ENCODE assay signal across 7 cellular contexts in the genomic region with DNA sequence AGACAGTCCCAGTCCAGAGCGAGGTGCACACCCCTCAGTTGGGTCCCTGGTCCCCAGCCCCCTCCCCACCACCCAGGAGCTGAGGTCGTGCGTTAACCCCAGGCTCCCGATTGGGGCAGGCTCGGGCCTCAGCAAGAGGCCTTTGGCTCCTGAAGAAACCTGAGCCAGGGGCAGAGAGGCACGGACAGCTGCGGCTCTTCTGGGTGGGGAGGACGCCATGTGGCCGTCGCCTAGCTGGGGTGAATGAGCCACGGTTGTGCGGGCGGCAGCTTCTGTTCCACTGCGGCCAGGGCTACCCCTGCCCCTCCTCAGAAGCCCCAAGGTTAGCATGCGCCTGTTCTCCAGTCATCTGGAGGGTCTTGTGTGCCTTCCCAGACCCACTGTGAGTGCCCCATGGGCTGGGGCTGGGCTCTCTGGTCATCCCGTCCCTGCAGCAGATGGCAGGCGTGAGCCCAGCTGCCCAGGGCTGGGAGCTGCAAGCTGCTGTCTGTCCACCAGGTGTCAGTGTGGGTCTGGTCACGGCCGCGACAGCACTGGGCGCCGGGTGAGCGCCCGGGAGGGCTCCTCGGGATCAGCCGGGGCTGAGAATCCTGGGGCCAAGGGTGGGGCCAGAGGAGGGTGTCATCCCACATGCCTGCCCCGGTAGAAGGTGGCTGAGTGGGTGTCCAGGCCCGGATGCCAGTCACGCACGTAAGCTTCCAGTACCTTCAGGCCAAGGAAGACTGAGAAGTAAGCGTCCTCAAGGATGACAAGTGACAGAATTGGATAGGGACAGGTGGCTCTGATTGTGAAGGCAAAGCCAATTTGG. TPM values are rescaled to one million over a fixed set of nuclear protein-coding genes. Genes with fewer than 3 reads are reported as not detected.
DNase-seq lines count a peak whose midpoint lies in the region; ATAC-seq and TF ChIP-seq lines count a peak whose summit lies in the region.

No MANE protein-coding gene starts in this region.

- H3K4me3 Mint-ChIP-seq in naive thymus-derived CD8-positive, alpha-beta T cell, result no peak overlapping the region

- H3K27me3 Mint-ChIP-seq in naive thymus-derived CD8-positive, alpha-beta T cell, result peaks cover 0 to 2% (median 0%) of the 10 kb centered on the region in 5 donors

- TF ChIP-seq CTCF in GM12874 (IDR thresholded peaks at IDR 0.05; ENCODE audit: insufficient read depth, low read depth, low read length), result peak; percentile 87

- ATAC-seq in HG02798 (IDR thresholded peaks at IDR 0.05; ENCODE audit: poor library complexity, unreplicated experiment) (peak; percentile 71), esophagus mucosa (peak; percentile 80)
- peak; percentile 78 to 94 for ATAC-seq in naive thymus-derived CD8-positive, alpha-beta T cell

- H3K36me3 Mint-ChIP-seq in naive thymus-derived CD8-positive, alpha-beta T cell, result no peaks in the 10 kb centered on the region

- POLR2A ChIA-PET in naive thymus-derived CD8-positive, alpha-beta T cell (lab: Charles Lee), result no interaction called here

- no peaks in the 10 kb centered on the region for H3K9me3 Mint-ChIP-seq in naive thymus-derived CD8-positive, alpha-beta T cell

- peak; percentile 89 for DNase-seq in NCI-H82 (lab: John Stamatoyannopoulos, UW)
- DNase-seq in activated CD8-positive, alpha-beta memory T cell treated with anti-CD3 and anti-CD28 coated beads, Interleukin-2, amount 50 U/mL, for 4 hours, result peak; percentile 64
- peak; percentile 23 to 73 (median 52) for DNase-seq in naive thymus-derived CD8-positive, alpha-beta T cell
- peak; percentile 5 for DNase-seq in stimulated activated naive CD4-positive, alpha-beta T cell treated with Interleukin-2 at 50 U/mL for 16 hours (lab: John Stamatoyannopoulos, UW)

- peaks cover 0 to 1% (median 0%) of the 10 kb centered on the region in 4 donors for H3K4me1 Mint-ChIP-seq in naive thymus-derived CD8-positive, alpha-beta T cell

- H3K27ac Mint-ChIP-seq in naive thymus-derived CD8-positive, alpha-beta T cell, result peak overlapping the region in 1 of 10 donors; percentile 44

RNA-seq across cellular contexts. Expression of a gene that starts 21.9 kb away (rescaled TPM):
- not detected for total RNA-seq in esophagus mucosa
- not detected for total RNA-seq in naive thymus-derived CD8-positive, alpha-beta T cell
- not detected for polyA plus RNA-seq in naive thymus-derived CD8-positive, alpha-beta T cell

RNA-seq across cellular contexts. Expression of a gene that starts 44.6 kb away (rescaled TPM):
- 29.3 TPM for total RNA-seq in esophagus mucosa
- total RNA-seq in naive thymus-derived CD8-positive, alpha-beta T cell, result not detected
- polyA plus RNA-seq in naive thymus-derived CD8-positive, alpha-beta T cell, result not detected

RNA-seq across cellular contexts. Expression of a gene that starts 59.6 kb away (rescaled TPM):
- total RNA-seq in esophagus mucosa, result 18.2 TPM
- total RNA-seq in naive thymus-derived CD8-positive, alpha-beta T cell, result 10 to 100 TPM; 25.3 to 27.3 TPM
- polyA plus RNA-seq in naive thymus-derived CD8-positive, alpha-beta T cell, result 10 to 100 TPM; 28.7 to 37.6 (median 33.8) TPM

Comparison
In these comparisons a context has a peak if more than half of its experiments do, and no peak if none do; other contexts are left out.
1. Peak in every context shown above with its lines: DNase-seq and ATAC-seq.
2. DNase-seq: peak in every context shown above with its lines; median percentile 89 in NCI-H82; 64 in activated CD8-positive, alpha-beta memory T cell treated with anti-CD3 and anti-CD28 coated beads, Interleukin-2, amount 50 U/mL, for 4 hours; 52 in naive thymus-derived CD8-positive, alpha-beta T cell; 5 in stimulated activated naive CD4-positive, alpha-beta T cell treated with Interleukin-2 at 50 U/mL for 16 hours.
3. RNA of a gene that starts 44.6 kb away (total RNA-seq): 29.3 TPM in esophagus mucosa (single experiment); not detected in naive thymus-derived CD8-positive, alpha-beta T cell; every median in the first group is over 10 times any median in the second.